ENCODE assay signal across 1 cellular context in genomic region chr6:104218132-104218531, GRCh38.
A peak's percentile ranks its signal among the peaks of the same experiment; 100 is the strongest.
TF ChIP-seq lines count a peak whose summit lies in the region.

No MANE protein-coding gene starts in this region.

TF ChIP-seq in SK-N-SH, 30 proteins besides CTCF, POLR2A, EP300 and RAD21 (continued from another document):
- TF ChIP-seq GABPA (IDR thresholded peaks at IDR 0.05; ENCODE audit: low read depth) = no peak
- TF ChIP-seq POLR2AphosphoS5 (IDR thresholded peaks at IDR 0.05; ENCODE audit: low read depth, low read length) = no peak
- TF ChIP-seq, protein P1, sequence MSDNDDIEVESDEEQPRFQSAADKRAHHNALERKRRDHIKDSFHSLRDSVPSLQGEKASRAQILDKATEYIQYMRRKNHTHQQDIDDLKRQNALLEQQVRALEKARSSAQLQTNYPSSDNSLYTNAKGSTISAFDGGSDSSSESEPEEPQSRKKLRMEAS (IDR thresholded peaks at IDR 0.05; ENCODE audit: low read depth) = no peak
- TF ChIP-seq TAF1 (IDR thresholded peaks at IDR 0.05; ENCODE audit: borderline replicate concordance, low read depth, low read length) = no peak
- no peak for TF ChIP-seq NRF1 (IDR thresholded peaks at IDR 0.05; ENCODE audit: low read depth, low read length)
- TF ChIP-seq, protein P2, sequence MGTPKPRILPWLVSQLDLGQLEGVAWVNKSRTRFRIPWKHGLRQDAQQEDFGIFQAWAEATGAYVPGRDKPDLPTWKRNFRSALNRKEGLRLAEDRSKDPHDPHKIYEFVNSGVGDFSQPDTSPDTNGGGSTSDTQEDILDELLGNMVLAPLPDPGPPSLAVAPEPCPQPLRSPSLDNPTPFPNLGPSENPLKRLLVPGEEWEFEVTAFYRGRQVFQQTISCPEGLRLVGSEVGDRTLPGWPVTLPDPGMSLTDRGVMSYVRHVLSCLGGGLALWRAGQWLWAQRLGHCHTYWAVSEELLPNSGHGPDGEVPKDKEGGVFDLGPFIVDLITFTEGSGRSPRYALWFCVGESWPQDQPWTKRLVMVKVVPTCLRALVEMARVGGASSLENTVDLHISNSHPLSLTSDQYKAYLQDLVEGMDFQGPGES (IDR thresholded peaks at IDR 0.05; ENCODE audit: low read depth, low read length) = no peak
- TF ChIP-seq PBX3 (IDR thresholded peaks at IDR 0.05) = peak; percentile 69
- TF ChIP-seq TCF12 (IDR thresholded peaks at IDR 0.05) = peak; percentile 54
- TF ChIP-seq NFIC (IDR thresholded peaks at IDR 0.05; ENCODE audit: borderline replicate concordance) = no peak
- no peak for TF ChIP-seq RXRA (IDR thresholded peaks at IDR 0.05; ENCODE audit: borderline replicate concordance, low read depth)
